25 cellular contexts compared by ENCODE assay signal in the genomic region with DNA sequence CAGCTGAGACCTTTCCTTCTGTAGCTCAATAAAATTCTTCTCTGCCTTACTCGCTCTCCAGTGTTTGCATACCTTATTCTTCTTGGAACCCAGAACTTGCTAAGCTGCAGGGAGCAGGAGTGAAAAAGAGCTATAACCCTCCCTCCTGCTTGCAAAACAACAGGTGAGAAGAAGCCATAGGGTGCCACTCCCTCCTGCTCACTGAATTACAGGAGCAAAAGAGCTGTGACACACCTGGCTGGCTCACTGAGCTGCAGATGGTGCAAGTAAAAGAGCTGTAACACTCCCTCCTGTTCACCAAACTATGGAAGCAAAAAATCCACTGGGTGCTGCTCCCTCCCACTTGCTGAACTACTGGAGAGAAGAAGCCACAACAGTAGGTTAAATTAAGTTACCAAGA. TPM values are rescaled to one million over a fixed set of nuclear protein-coding genes. Genes with fewer than 3 reads are reported as not detected.
DNase-seq lines count a peak whose midpoint lies in the region; ATAC-seq and TF ChIP-seq lines count a peak whose summit lies in the region.
"Had no signal": no experiment of that assay in that cellular context is flagged by ENCODE, and none has a peak within 500 bp of the region (broad histone marks: within the 10 kb centered on the region; RNA-seq: fewer than 3 reads in every experiment).

No MANE protein-coding gene starts in this region.

- H3K4me1 Mint-ChIP-seq in endodermal cell, result peaks cover 12% of the 10 kb centered on the region
- H3K4me1 Mint-ChIP-seq: CD14-positive monocyte, naive B cell had no signal

- H3K4me3 Mint-ChIP-seq in endodermal cell, result peak overlapping the region; percentile 29
- H3K4me3 Mint-ChIP-seq: activated CD8-positive, alpha-beta T cell treated with anti-CD3 and anti-CD28 coated beads, Interleukin-2, amount 10 ng/mL, durations not matched to agents 7 days and 5 days; activated T-cell treated with anti-CD3 and anti-CD28 coated beads, Interleukin-2, amount 50 U/mL, for 24 hours; CD14-positive monocyte; naive B cell; stimulated activated naive CD8-positive, alpha-beta T cell treated with anti-CD3 and anti-CD28 coated beads, Interleukin-15, amount 100 ng/mL, for 72 hours had no signal

- H3K36me3 ChIP-seq in endodermal cell (ENCODE audit: control insufficient read depth, insufficient read depth, low read length) (no peaks in the 10 kb centered on the region), smooth muscle cell (ENCODE audit: low read depth) (no peaks in the 10 kb centered on the region), heart right ventricle (no peaks in the 10 kb centered on the region)
- H3K36me3 ChIP-seq: cardiac muscle cell, upper lobe of right lung had no signal

- no peaks in the 10 kb centered on the region for H3K4me1 ChIP-seq in endodermal cell (ENCODE audit: control insufficient read depth, insufficient read depth, low read length)
- H3K4me1 ChIP-seq in smooth muscle cell (ENCODE audit: low read depth), result no peaks in the 10 kb centered on the region
- H3K4me1 ChIP-seq in heart right ventricle, result no peaks in the 10 kb centered on the region
- H3K4me1 ChIP-seq: upper lobe of right lung had no signal

- H3K27me3 Mint-ChIP-seq in endodermal cell (ENCODE audit: insufficient read depth), result no peaks in the 10 kb centered on the region

- no peaks in the 10 kb centered on the region for H3K79me2 ChIP-seq in smooth muscle cell (ENCODE audit: low read depth)

- H3K27me3 ChIP-seq in endodermal cell (ENCODE audit: control insufficient read depth, insufficient read depth, low read length, poor library complexity, severe bottlenecking) (no peaks in the 10 kb centered on the region), smooth muscle cell (ENCODE audit: low read depth) (no peaks in the 10 kb centered on the region), heart right ventricle (peaks cover 0 to 3% (median 0%) of the 10 kb centered on the region in 7 donors)
- H3K27me3 ChIP-seq: cardiac muscle cell, upper lobe of right lung had no signal

- peak overlapping the region; percentile 90 for H3K27ac Mint-ChIP-seq in endodermal cell
- H3K27ac Mint-ChIP-seq: activated CD8-positive, alpha-beta T cell treated with anti-CD3 and anti-CD28 coated beads, Interleukin-2, amount 10 ng/mL, durations not matched to agents 7 days and 5 days; activated T-cell treated with anti-CD3 and anti-CD28 coated beads, Interleukin-2, amount 50 U/mL, for 24 hours; CD14-positive monocyte; naive B cell; stimulated activated naive CD8-positive, alpha-beta T cell treated with anti-CD3 and anti-CD28 coated beads, Interleukin-15, amount 100 ng/mL, for 72 hours had no signal

- H3K9ac ChIP-seq in endodermal cell (ENCODE audit: extremely low read depth, low read length, poor library complexity, severe bottlenecking), result no peak overlapping the region
- no peak overlapping the region for H3K9ac ChIP-seq in smooth muscle cell (ENCODE audit: low read depth)

- WGBS in endodermal cell (ENCODE audit: insufficient coverage in 1 of 2, insufficient read length in 1 of 2), 2 experiments, result 83 to 100% methylated on average over 1 of the region's 1 CpG
- 77% methylated on average over 1 of the region's 1 CpG for WGBS in smooth muscle cell (ENCODE audit: low lambda C conversion rate)
- WGBS in heart right ventricle, 2 donors, result 93 to 96% methylated on average over 1 of the region's 1 CpG

- peaks cover 40% of the 10 kb centered on the region for H3K9me3 ChIP-seq in endodermal cell (ENCODE audit: control insufficient read depth, low read length)
- peaks cover 4% of the 10 kb centered on the region for H3K9me3 ChIP-seq in smooth muscle cell (replicated peaks; ENCODE audit: low read depth)
- peaks cover 0 to 25% (median 0%) of the 10 kb centered on the region in 11 donors for H3K9me3 ChIP-seq in heart right ventricle
- H3K9me3 ChIP-seq: upper lobe of right lung had no signal

- peak overlapping the region; percentile 66 for H3K4me3 ChIP-seq in endodermal cell (ENCODE audit: low read length)
- H3K4me3 ChIP-seq in smooth muscle cell, result peak overlapping the region; percentile 4
- no peak overlapping the region for H3K4me3 ChIP-seq in heart right ventricle
- H3K4me3 ChIP-seq: cardiac muscle cell, dorsolateral prefrontal cortex, PC-9, upper lobe of right lung had no signal

- no peak for TF ChIP-seq CTCF in endodermal cell (conservative IDR thresholded peaks at IDR 0.05)
- no peak for TF ChIP-seq CTCF in smooth muscle cell (IDR thresholded peaks at IDR 0.05; ENCODE audit: borderline replicate concordance, insufficient read depth, poor library complexity, severe bottlenecking)
- TF ChIP-seq CTCF in heart right ventricle (IDR thresholded peaks at IDR 0.05), result no peak

- ATAC-seq in left lobe of liver (peak; percentile 6), HG03159 (IDR thresholded peaks at IDR 0.05; ENCODE audit: unreplicated experiment) (no peak), heart right ventricle (no peak)
- ATAC-seq: activated CD8-positive, alpha-beta T cell treated with anti-CD3 and anti-CD28 coated beads, Interleukin-2, amount 10 ng/mL, durations not matched to agents 7 days and 5 days; right cardiac atrium; stimulated activated naive CD8-positive, alpha-beta T cell treated with anti-CD3 and anti-CD28 coated beads, Interleukin-15, amount 100 ng/mL, for 72 hours; upper lobe of right lung had no signal

- H3K9me3 Mint-ChIP-seq in endodermal cell, result peaks cover 65% of the 10 kb centered on the region

- no peaks in the 10 kb centered on the region for H3F3A ChIP-seq in smooth muscle cell (ENCODE audit: low read depth)

- H4K20me1 ChIP-seq in smooth muscle cell (ENCODE audit: low read depth), result no peaks in the 10 kb centered on the region

- peak; percentile 8 for DNase-seq in LoVo (ENCODE audit: low spot score)
- peak; percentile 85 for DNase-seq in endodermal cell
- no peak for DNase-seq in left lobe of liver (ENCODE audit: low spot score)
- no peak for DNase-seq in smooth muscle cell (lab: John Stamatoyannopoulos, UW; ENCODE audit: unreplicated experiment)
- DNase-seq in heart right ventricle, result no peak
- DNase-seq in activated T-cell treated with anti-CD3 and anti-CD28 coated beads, Interleukin-2, amount 50 U/mL, for 48 hours, result no peak
- DNase-seq: activated CD4-positive, alpha-beta T cell treated with anti-CD3 and anti-CD28 coated beads for 1 hour; activated CD8-positive, alpha-beta T cell treated with anti-CD3 and anti-CD28 coated beads, Interleukin-2, amount 10 ng/mL, durations not matched to agents 7 days and 5 days; activated naive CD4-positive, alpha-beta T cell treated with Interleukin-2 at 50 U/mL for 16 hours; activated T-cell treated with anti-CD3 and anti-CD28 coated beads, Interleukin-2, amount 50 U/mL, for 24 hours; DMS 273 treated with DMSO at 0.1 percent for 48 hours; dorsolateral prefrontal cortex; Karpas-422; naive B cell; NCI-H2029; NCI-H446; occipital lobe; PC-9; right cardiac atrium; SHP77 treated with DMSO at 0.1 percent for 48 hours; stimulated activated naive CD8-positive, alpha-beta T cell treated with anti-CD3 and anti-CD28 coated beads, Interleukin-15, amount 100 ng/mL, for 72 hours; upper lobe of right lung had no signal

- no peak overlapping the region for H2AFZ ChIP-seq in smooth muscle cell (ENCODE audit: low read depth)
- H2AFZ ChIP-seq: PC-9 had no signal

- H3K36me3 Mint-ChIP-seq in endodermal cell (ENCODE audit: low read depth), result no peaks in the 10 kb centered on the region
- H3K36me3 Mint-ChIP-seq: CD14-positive monocyte had no signal

- H3K4me2 ChIP-seq in smooth muscle cell, result peak overlapping the region; percentile 39
- H3K4me2 ChIP-seq: PC-9 had no signal

- H3K27ac ChIP-seq in endodermal cell (ENCODE audit: low read depth, low read length) (no peak overlapping the region), smooth muscle cell (ENCODE audit: low read depth) (peak overlapping the region; percentile 65), heart right ventricle (no peak overlapping the region)
- H3K27ac ChIP-seq: cardiac muscle cell, dorsolateral prefrontal cortex, PC-9, upper lobe of right lung had no signal

- intact Hi-C loops in heart right ventricle (cut with DNase I), result no loop called here

RNA-seq across cellular contexts. Expression of a gene that starts 44.2 kb away (rescaled TPM):
- under 1 TPM; 0.22 to 0.66 TPM for total RNA-seq in endodermal cell
- polyA plus RNA-seq in endodermal cell (2013, experiment 1 of 2), result 0.18 TPM
- polyA plus RNA-seq in endodermal cell (2013, experiment 2 of 2), result 0.29 TPM
- total RNA-seq in left lobe of liver, result 0.75 TPM
- total RNA-seq in smooth muscle cell, result 0.72 and 0.81 TPM in 2 replicates
- polyA plus RNA-seq in smooth muscle cell, result 0.71 and 0.98 TPM in 2 replicates
- 1 to 10 TPM in 9 of 10 donors, under 1 TPM in 1; 0.82 to 7.1 (median 2.7) TPM for total RNA-seq in heart right ventricle
- 1 to 10 TPM; 1.6 to 1.8 TPM for polyA plus RNA-seq in heart right ventricle
- total RNA-seq: activated CD8-positive, alpha-beta T cell treated with anti-CD3 and anti-CD28 coated beads, Interleukin-2, amount 10 ng/mL, durations not matched to agents 7 days and 5 days; PC-9 had no signal
- polyA plus RNA-seq: cardiac muscle cell, CD14-positive monocyte had no signal

Comparison
In these comparisons a context has a peak if more than half of its experiments do, and no peak if none do; other contexts are left out.
1. DNase-seq: peak in LoVo (single experiment) and endodermal cell (single experiment); none in left lobe of liver (single experiment), smooth muscle cell (single experiment), heart right ventricle (0 of 2) and activated T-cell treated with anti-CD3 and anti-CD28 coated beads, Interleukin-2, amount 50 U/mL, for 48 hours (0 of 2).
2. H3K4me3 ChIP-seq: peak in endodermal cell (single experiment) and smooth muscle cell (single experiment); none in heart right ventricle (0 of 10).